Comparison of ENCODE assay signal across 1 cellular context in genomic region chr16:12927591-12927990, GRCh38.
TF ChIP-seq lines count a peak whose summit lies in the region.

No MANE protein-coding gene starts in this region.

TF ChIP-seq in Ishikawa, 13 proteins besides CTCF, POLR2A, EP300 and RAD21 (continued from another document):
- TF ChIP-seq REST (IDR thresholded peaks at IDR 0.05; ENCODE audit: low read depth): peak; percentile 65
- no peak for TF ChIP-seq EGR1 (IDR thresholded peaks at IDR 0.05)
- TF ChIP-seq TEAD4 (IDR thresholded peaks at IDR 0.05): no peak
- no peak for TF ChIP-seq USF1 (IDR thresholded peaks at IDR 0.05)
TF ChIP-seq in Ishikawa: peak in this region for 1.
